In the genomic region with DNA sequence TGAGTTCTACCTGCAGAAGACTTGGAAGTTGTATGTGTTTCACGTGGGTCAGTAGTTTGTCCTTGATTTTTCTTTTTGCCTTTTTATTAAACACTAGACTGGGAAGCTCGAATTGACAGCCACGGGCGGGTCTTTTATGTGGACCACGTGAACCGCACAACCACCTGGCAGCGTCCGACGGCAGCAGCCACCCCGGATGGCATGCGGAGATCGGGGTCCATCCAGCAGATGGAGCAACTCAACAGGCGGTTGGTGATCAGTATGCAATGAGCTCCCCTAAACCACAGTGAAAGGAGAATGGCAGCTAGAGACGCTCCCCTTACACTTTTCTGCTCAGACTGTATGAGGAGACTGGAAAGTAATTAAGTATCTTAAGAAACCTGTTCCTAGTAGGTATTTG, we compare ENCODE assay signal across 21 cellular contexts.
DNase-seq lines count a peak whose midpoint lies in the region; ATAC-seq, FAIRE-seq and TF ChIP-seq lines count a peak whose summit lies in the region.
"Had no signal": no experiment of that assay in that cellular context is flagged by ENCODE, and none has a peak within 500 bp of the region (broad histone marks: within the 10 kb centered on the region; RNA-seq: fewer than 3 reads in every experiment).

No MANE protein-coding gene starts in this region.

- no peak overlapping the region for H2AK5ac ChIP-seq in IMR-90 (ENCODE audit: low read depth, low read length)

- no peaks in the 10 kb centered on the region for H3K79me2 ChIP-seq in GM12878 (ENCODE audit: control insufficient read depth, insufficient read depth, low read length)

- H3K4me1 ChIP-seq in IMR-90 (ENCODE audit: control insufficient read depth, insufficient read depth, low read length), result no peaks in the 10 kb centered on the region
- peaks cover 2% of the 10 kb centered on the region for H3K4me1 ChIP-seq in GM12878 (ENCODE audit: control insufficient read depth, insufficient read depth, low read length)
- no peaks in the 10 kb centered on the region for H3K4me1 ChIP-seq in CD8-positive, alpha-beta T cell (ENCODE audit: insufficient read depth, low read length)
- peaks cover 0 to 1% (median 0%) of the 10 kb centered on the region in 4 donors for H3K4me1 ChIP-seq in stomach
- H3K4me1 ChIP-seq: upper lobe of left lung had no signal

- peaks cover 5% of the 10 kb centered on the region for H3K4me1 Mint-ChIP-seq in CD8-positive, alpha-beta T cell (ENCODE audit: low read depth)

- H4K20me1 ChIP-seq in IMR-90 (ENCODE audit: insufficient read depth, low read length), result no peaks in the 10 kb centered on the region
- H4K20me1 ChIP-seq in GM12878 (ENCODE audit: control insufficient read depth, insufficient read depth), result no peaks in the 10 kb centered on the region

- H4K91ac ChIP-seq in IMR-90 (ENCODE audit: insufficient read depth, low read depth, low read length), result no peak overlapping the region

- H3K9me3 Mint-ChIP-seq in CD8-positive, alpha-beta T cell, result no peaks in the 10 kb centered on the region
- H3K9me3 Mint-ChIP-seq: activated B cell treated with CpG ODN at 0.5 μM for 24 hours; stimulated activated naive CD8-positive, alpha-beta T cell treated with anti-CD3 and anti-CD28 coated beads, Interleukin-15, Interleukin-2, amounts not matched to agents 100 ng/mL and 50 ng/mL, for 24 hours had no signal

- no peak overlapping the region for H3K27ac Mint-ChIP-seq in CD8-positive, alpha-beta T cell
- H3K27ac Mint-ChIP-seq: activated B cell treated with CpG ODN at 0.5 μM for 24 hours; stimulated activated naive CD8-positive, alpha-beta T cell treated with anti-CD3 and anti-CD28 coated beads, Interleukin-15, Interleukin-2, amounts not matched to agents 100 ng/mL and 50 ng/mL, for 24 hours had no signal

- H3K9me1 ChIP-seq in IMR-90 (ENCODE audit: insufficient read depth, low read length), result no peaks in the 10 kb centered on the region

- no CpG with 5 or more reads among the region's 14 CpGs for WGBS in IMR-90 (ENCODE audit: extremely low coverage in 2 of 2, insufficient read length in 1 of 2), 2 experiments
- WGBS in GM12878 (ENCODE audit: insufficient coverage, insufficient replicate concordance, low lambda C conversion rate, missing lambda C conversion rate), result 81% methylated on average over 14 of the region's 14 CpGs
- WGBS in stomach, 5 donors, result 73 to 84% (median 80%) methylated on average over 14 of the region's 14 CpGs

- H3K4me2 ChIP-seq in IMR-90 (ENCODE audit: low read depth, low read length) (no peak overlapping the region), GM12878 (ENCODE audit: control insufficient read depth, insufficient read depth) (no peak overlapping the region)

- H3K4me3 Mint-ChIP-seq in CD8-positive, alpha-beta T cell, result no peak overlapping the region
- H3K4me3 Mint-ChIP-seq: activated B cell treated with CpG ODN at 0.5 μM for 24 hours; stimulated activated naive CD8-positive, alpha-beta T cell treated with anti-CD3 and anti-CD28 coated beads, Interleukin-15, Interleukin-2, amounts not matched to agents 100 ng/mL and 50 ng/mL, for 24 hours had no signal

- no peak overlapping the region for H3K9ac ChIP-seq in IMR-90 (ENCODE audit: low read depth, low read length)
- no peak overlapping the region for H3K9ac ChIP-seq in GM12878 (ENCODE audit: control insufficient read depth, insufficient read depth, low read length)

- TF ChIP-seq EP300 in GM12878 (IDR thresholded peaks at IDR 0.05; ENCODE audit: borderline replicate concordance in 1 of 2, control insufficient read depth in 1 of 2, low read depth in 2 of 2, low read length in 2 of 2) (no peak), stomach (IDR thresholded peaks at IDR 0.05) (no peak)

- H3K18ac ChIP-seq in IMR-90 (ENCODE audit: low read depth, low read length), result no peak overlapping the region

- no peak for TF ChIP-seq POLR2A in IMR-90 (IDR thresholded peaks at IDR 0.05; ENCODE audit: low read depth, low read length)
- no peak for TF ChIP-seq POLR2A in GM12878 (IDR thresholded peaks at IDR 0.05; ENCODE audit: low read depth, low read length)
- no peak for TF ChIP-seq POLR2A in stomach (IDR thresholded peaks at IDR 0.05)

- in situ Hi-C loops in IMR-90 (cut with MboI; ENCODE audit: low sequenced_read_pairs) (no loop called here), GM12878 (cut with MboI) (loop anchor here (10.0 kb wide), 1 partner anchor 249 kb away; no protein-coding TSS in a partner anchor)

- H3K9me3 ChIP-seq in IMR-90 (ENCODE audit: control insufficient read depth, insufficient read depth, low read length), result no peaks in the 10 kb centered on the region
- H3K9me3 ChIP-seq in GM12878 (replicated peaks; ENCODE audit: control insufficient read depth, insufficient read depth, low read length), result no peaks in the 10 kb centered on the region
- no peaks in the 10 kb centered on the region for H3K9me3 ChIP-seq in CD8-positive, alpha-beta T cell (ENCODE audit: low read length)
- no peaks in the 10 kb centered on the region for H3K9me3 ChIP-seq in stomach
- H3K9me3 ChIP-seq: gastrocnemius medialis, upper lobe of left lung had no signal

- TF ChIP-seq CTCF in IMR-90 (conservative IDR thresholded peaks at IDR 0.05; ENCODE audit: low read depth, low read length) (0 out of 2 replicates have a peak, but pooled peaks have one; percentile 10), GM12878 (IDR thresholded peaks at IDR 0.05 in 2 of 3, conservative IDR thresholded peaks at IDR 0.05 in 1 of 3; ENCODE audit: control insufficient read depth in 2 of 3, extremely low read depth in 1 of 3, insufficient read depth in 1 of 3, low read depth in 3 of 3, low read length in 3 of 3) (peak in 1 of 3 experiments; percentile 14; a peak in 1 of 6 replicates), stomach (IDR thresholded peaks at IDR 0.05) (no peak)
- no peak for TF ChIP-seq CTCF in CD8-positive, alpha-beta T cell (IDR thresholded peaks at IDR 0.05)

- no peak overlapping the region for H2BK120ac ChIP-seq in IMR-90 (ENCODE audit: low read depth, low read length)

- BruUV-seq in IMR-90 (replicated peaks; lab: Mats Ljungman, UMichigan), result no TSS peak
- BruUV-seq in GM12878 (replicated peaks; lab: Mats Ljungman, UMichigan), result no TSS peak

- H3K23ac ChIP-seq in IMR-90 (ENCODE audit: low read depth, low read length), result no peak overlapping the region

- no peak overlapping the region for H3K14ac ChIP-seq in IMR-90 (replicated peaks; ENCODE audit: low read depth, low read length)

- TF ChIP-seq RAD21 in IMR-90 (IDR thresholded peaks at IDR 0.05; ENCODE audit: low read length), result no peak
- peak; percentile 37; the same call in 1 of the 2 replicates for TF ChIP-seq RAD21 in GM12878 (IDR thresholded peaks at IDR 0.05; ENCODE audit: insufficient read depth, low read depth, low read length)

- no peak overlapping the region for H3K4ac ChIP-seq in IMR-90 (ENCODE audit: low read depth, low read length)

- POLR2A ChIA-PET in IMR-90 (lab: Charles Lee; ENCODE audit: unreplicated experiment), result no interaction called here
- POLR2A ChIA-PET in GM12878 (lab: Charles Lee), result interaction anchor here (0.7 to 1.2 kb wide), 2 partner anchors 126 to 244 kb away, joined by 3 to 4 read pairs; a partner anchor contains a TSS
- POLR2A ChIA-PET in CD8-positive, alpha-beta T cell (lab: Charles Lee), result no interaction called here

- H3K36me3 ChIP-seq in IMR-90 (ENCODE audit: control insufficient read depth, insufficient read depth, low read length) (no peaks in the 10 kb centered on the region), GM12878 (ENCODE audit: control insufficient read depth in 2 of 2, insufficient read depth in 2 of 2, low read length in 1 of 2) (no peaks in the 10 kb centered on the region), stomach (no peaks in the 10 kb centered on the region)
- H3K36me3 ChIP-seq in CD8-positive, alpha-beta T cell (ENCODE audit: insufficient read depth, low read length), result no peaks in the 10 kb centered on the region
- H3K36me3 ChIP-seq: gastrocnemius medialis, upper lobe of left lung had no signal

- no peak overlapping the region for H3K4me3 ChIP-seq in IMR-90 (ENCODE audit: insufficient read depth, low read depth, low read length)
- H3K4me3 ChIP-seq in GM12878, result no peak overlapping the region
- no peak overlapping the region for H3K4me3 ChIP-seq in CD8-positive, alpha-beta T cell (ENCODE audit: low read depth, low read length)
- no peak overlapping the region for H3K4me3 ChIP-seq in stomach
- H3K4me3 ChIP-seq: gastrocnemius medialis, upper lobe of left lung had no signal

- H2AK9ac ChIP-seq in IMR-90 (replicated peaks; ENCODE audit: low read depth, low read length, poor library complexity), result no peak overlapping the region

- DNase-seq in DMS114 treated with DMSO at 0.1 percent for 48 hours (lab: John Stamatoyannopoulos, UW; ENCODE audit: unreplicated experiment), result peak; percentile 6
- no peak for DNase-seq in IMR-90
- DNase-seq in GM12878 (ENCODE audit: low read depth, low spot score), result no peak
- DNase-seq in left kidney (ENCODE audit: low read depth, low spot score), result peak; percentile 13
- DNase-seq in NCI-H345 (lab: John Stamatoyannopoulos, UW), result no peak
- DNase-seq in CD8-positive, alpha-beta T cell, result no peak
- no peak for DNase-seq in stomach
- no peak for DNase-seq in NCI-H2227 treated with DMSO at 0.1 percent for 48 hours (lab: John Stamatoyannopoulos, UW)
- DNase-seq: activated B cell treated with CpG ODN at 0.5 μM for 24 hours; activated effector memory CD4-positive, alpha-beta T cell treated with Interleukin-2 at 50 U/mL for 16 hours; DMS79 treated with DMSO at 0.1 percent for 48 hours; gastrocnemius medialis; Karpas-422; mesenchymal stem cell; NCI-H1930; stimulated activated CD4-positive, alpha-beta T cell treated with anti-CD3 and anti-CD28 coated beads, Interleukin-15, amount 100 ng/mL, for 24 hours had no signal

- intact Hi-C loops in IMR-90 (cut with micrococcal nuclease), result loop anchor here (5.0 to 10.0 kb wide), 4 partner anchors 241 to 379 kb away; no protein-coding TSS in a partner anchor
- intact Hi-C loops in GM12878 (cut with micrococcal nuclease; ENCODE audit: unreplicated experiment), result loop anchor here (5.0 to 10.0 kb wide), 3 partner anchors 266 to 381 kb away; no protein-coding TSS in a partner anchor
- intact Hi-C loops in CD8-positive, alpha-beta T cell (cut with DNase I, micrococcal nuclease), result loop anchor here in 1 of 2 experiments (5.0 kb wide), 1 partner anchor 246 kb away; no protein-coding TSS in a partner anchor
- intact Hi-C loops in stomach (cut with DNase I; ENCODE audit: low total_unique reads), result no loop called here

- RAD21 ChIA-PET in GM12878 (lab: Charles Lee; ENCODE audit: unreplicated experiment), result interaction anchor here (0.7 to 3.8 kb wide), 8 partner anchors 9 to 382 kb away, joined by 3 to 37 read pairs (median 8); a partner anchor contains a TSS

- H3K27ac ChIP-seq in IMR-90 (ENCODE audit: insufficient read depth, low read length), result no peak overlapping the region
- H3K27ac ChIP-seq in GM12878 (ENCODE audit: control insufficient read depth, insufficient read depth), result no peak overlapping the region
- H3K27ac ChIP-seq in CD8-positive, alpha-beta T cell (ENCODE audit: low read depth, low read length), result no peak overlapping the region
- no peak overlapping the region for H3K27ac ChIP-seq in stomach
- H3K27ac ChIP-seq: gastrocnemius medialis, upper lobe of left lung had no signal

- CTCF ChIA-PET in IMR-90 (lab: Yijun Ruan, JAX), result interaction anchor here (1.4 kb wide), 1 partner anchor 126 kb away, joined by 5 read pairs; a partner anchor contains a TSS
- CTCF ChIA-PET in GM12878 (lab: Yijun Ruan, JAX), result interaction anchor here (0.7 to 5.2 kb wide), 18 partner anchors 9 to 512 kb away, joined by 3 to 69 read pairs (median 6); a partner anchor contains a TSS
- CTCF ChIA-PET in CD8-positive, alpha-beta T cell (lab: Charles Lee), result interaction anchor here (1.2 to 4.3 kb wide), 5 partner anchors 9 to 383 kb away, joined by 3 to 15 read pairs (median 3); no protein-coding TSS in a partner anchor

- H4K5ac ChIP-seq in IMR-90 (ENCODE audit: low read depth, low read length), result no peak overlapping the region

- no peaks in the 10 kb centered on the region for H3K79me1 ChIP-seq in IMR-90 (ENCODE audit: low read depth in 1 of 2, low read length in 2 of 2)

- H3K56ac ChIP-seq in IMR-90 (ENCODE audit: extremely low read depth, insufficient read depth, low read length), result no peak overlapping the region

- no peak for ATAC-seq in IMR-90 (ENCODE audit: low read depth)
- ATAC-seq in GM12878, result no peak
- ATAC-seq in CD8-positive, alpha-beta T cell, result no peak
- ATAC-seq: gastrocnemius medialis had no signal

- dilution Hi-C loops in IMR-90 (cut with HindIII; ENCODE audit: low sequenced_read_pairs, unreplicated experiment), result no loop called here

- H2AFZ ChIP-seq in IMR-90 (replicated peaks; ENCODE audit: low read length, poor library complexity) (no peak overlapping the region), GM12878 (ENCODE audit: control insufficient read depth, low read depth, low read length) (no peak overlapping the region)

- no peak overlapping the region for H2BK5ac ChIP-seq in IMR-90 (ENCODE audit: low read depth, low read length, poor library complexity, severe bottlenecking)

- SMC1A ChIA-PET in GM12878 (lab: Charles Lee; ENCODE audit: uncharacterized antibody, unreplicated experiment), result interaction anchor here (0.6 to 4.0 kb wide), 12 partner anchors 14 to 1423 kb away, joined by 3 to 25 read pairs (median 4); a partner anchor contains a TSS

- no peak overlapping the region for H2BK15ac ChIP-seq in IMR-90 (ENCODE audit: low read depth, low read length)

- no peak overlapping the region for H2BK20ac ChIP-seq in IMR-90 (ENCODE audit: low read depth, low read length)

- H3K27me3 Mint-ChIP-seq in CD8-positive, alpha-beta T cell (ENCODE audit: low read depth), result peaks cover 4% of the 10 kb centered on the region
- H3K27me3 Mint-ChIP-seq: activated B cell treated with CpG ODN at 0.5 μM for 24 hours; stimulated activated naive CD8-positive, alpha-beta T cell treated with anti-CD3 and anti-CD28 coated beads, Interleukin-15, Interleukin-2, amounts not matched to agents 100 ng/mL and 50 ng/mL, for 24 hours had no signal

- no peaks in the 10 kb centered on the region for H3K36me3 Mint-ChIP-seq in CD8-positive, alpha-beta T cell

- no peak overlapping the region for H4K8ac ChIP-seq in IMR-90 (ENCODE audit: low read depth in 2 of 2, low read length in 2 of 2)

- no peak for FAIRE-seq in GM12878 (lab: Jason Lieb, UNC)
- FAIRE-seq: colon, endothelial cell of umbilical vein, RCC 7860 had no signal

- H3K27me3 ChIP-seq in IMR-90 (ENCODE audit: control insufficient read depth, insufficient read depth, low read length), result peaks cover 5% of the 10 kb centered on the region
- no peaks in the 10 kb centered on the region; a peak in 2 of 4 replicates for H3K27me3 ChIP-seq in GM12878 (replicated peaks in 1 of 2; ENCODE audit: control insufficient read depth in 2 of 2, insufficient read depth in 2 of 2, low read length in 1 of 2)
- no peaks in the 10 kb centered on the region for H3K27me3 ChIP-seq in CD8-positive, alpha-beta T cell (ENCODE audit: insufficient read depth, low read length)
- peaks cover 0 to 3% (median 0%) of the 10 kb centered on the region in 3 donors for H3K27me3 ChIP-seq in stomach
- H3K27me3 ChIP-seq: gastrocnemius medialis, upper lobe of left lung had no signal

Comparison
In these comparisons a context has a peak if more than half of its experiments do, and no peak if none do; other contexts are left out.
1. DNase-seq: peak in DMS114 treated with DMSO at 0.1 percent for 48 hours (single experiment) and left kidney (single experiment); none in IMR-90 (single experiment), GM12878 (single experiment), NCI-H345 (single experiment), CD8-positive, alpha-beta T cell (0 of 7), stomach (single experiment) and NCI-H2227 treated with DMSO at 0.1 percent for 48 hours (single experiment).